Comparison of ENCODE assay signal across 10 cellular contexts in genomic region chr1:24021403-24022266, GRCh38. TPM values are rescaled to one million over a fixed set of nuclear protein-coding genes. Genes with fewer than 3 reads are reported as not detected.
DNase-seq lines count a peak whose midpoint lies in the region; ATAC-seq, FAIRE-seq and TF ChIP-seq lines count a peak whose summit lies in the region.
"Had no signal": no experiment of that assay in that cellular context is flagged by ENCODE, and none has a peak within 500 bp of the region (broad histone marks: within the 10 kb centered on the region; RNA-seq: fewer than 3 reads in every experiment).

No MANE protein-coding gene starts in this region.

- H3K27me3 ChIP-seq in lower lobe of right lung (ENCODE audit: low read depth) (no peaks in the 10 kb centered on the region), tibial artery (no peaks in the 10 kb centered on the region)

- H3K4me1 Mint-ChIP-seq in brain = peaks cover 35% of the 10 kb centered on the region
- H3K4me1 Mint-ChIP-seq: activated naive CD8-positive, alpha-beta T cell treated with anti-CD3 and anti-CD28 coated beads for 36 hours had no signal

- DNase-seq in LoVo (ENCODE audit: low spot score) = peak; percentile 57
- no peak for DNase-seq in lower lobe of right lung
- DNase-seq in tibial artery = peak; percentile 28 to 86
- no peak for DNase-seq in central memory CD4-positive, alpha-beta T cell
- DNase-seq in NCI-H2029 treated with DMSO at 0.1 percent for 48 hours (lab: John Stamatoyannopoulos, UW) = no peak
- no peak for DNase-seq in RCC 7860 (ENCODE audit: low spot score)
- DNase-seq: activated CD8-positive, alpha-beta T cell treated with anti-CD3 and anti-CD28 coated beads, Interleukin-2, amount 10 ng/mL, durations not matched to agents 7 days and 5 days; activated naive CD8-positive, alpha-beta T cell treated with anti-CD3 and anti-CD28 coated beads for 36 hours; DMS79 treated with DMSO at 0.1 percent for 48 hours had no signal

- intact Hi-C loops in lower lobe of right lung (cut with DNase I) (no loop called here), tibial artery (cut with DNase I; ENCODE audit: low total_unique reads) (loop anchor here (5.0 kb wide), 1 partner anchor 64 kb away; the partner anchor contains the start of gene PNRC2)

- H3K9me3 ChIP-seq in lower lobe of right lung (no peaks in the 10 kb centered on the region), tibial artery (no peaks in the 10 kb centered on the region)

- no peaks in the 10 kb centered on the region for H3K36me3 Mint-ChIP-seq in brain
- H3K36me3 Mint-ChIP-seq: activated naive CD8-positive, alpha-beta T cell treated with anti-CD3 and anti-CD28 coated beads for 36 hours had no signal

- peaks cover 3% of the 10 kb centered on the region for H3K27me3 Mint-ChIP-seq in brain

- no peak overlapping the region for H3K4me3 ChIP-seq in lower lobe of right lung
- H3K4me3 ChIP-seq in tibial artery = no peak overlapping the region

- H3K36me3 ChIP-seq in lower lobe of right lung (no peaks in the 10 kb centered on the region), tibial artery (no peaks in the 10 kb centered on the region)

- H3K27ac Mint-ChIP-seq in brain = peak overlapping the region in 3 of 5 experiments; percentile 24 to 81 (median 78)
- H3K27ac Mint-ChIP-seq: activated CD8-positive, alpha-beta T cell treated with anti-CD3 and anti-CD28 coated beads, Interleukin-2, amount 10 ng/mL, durations not matched to agents 7 days and 5 days; activated naive CD8-positive, alpha-beta T cell treated with anti-CD3 and anti-CD28 coated beads for 36 hours had no signal

- peak overlapping the region; percentile 18 for H3K27ac ChIP-seq in lower lobe of right lung
- H3K27ac ChIP-seq in tibial artery = peak overlapping the region; percentile 86

- FAIRE-seq in RCC 7860 (lab: Jason Lieb, UNC) = no peak

- H3K9me3 Mint-ChIP-seq in brain = no peaks in the 10 kb centered on the region
- H3K9me3 Mint-ChIP-seq: activated naive CD8-positive, alpha-beta T cell treated with anti-CD3 and anti-CD28 coated beads for 36 hours had no signal

- no peak for ATAC-seq in lower lobe of right lung
- ATAC-seq: activated CD8-positive, alpha-beta T cell treated with anti-CD3 and anti-CD28 coated beads, Interleukin-2, amount 10 ng/mL, durations not matched to agents 7 days and 5 days had no signal

- TF ChIP-seq CTCF in brain (conservative IDR thresholded peaks at IDR 0.05) (no peak), lower lobe of right lung (IDR thresholded peaks at IDR 0.05) (no peak), tibial artery (IDR thresholded peaks at IDR 0.05) (no peak)

- peaks cover 48% of the 10 kb centered on the region for H3K4me1 ChIP-seq in lower lobe of right lung
- H3K4me1 ChIP-seq in tibial artery = peaks cover 0 to 68% (median 61%) of the 10 kb centered on the region in 4 donors

- H3K4me3 Mint-ChIP-seq in brain = no peak overlapping the region
- H3K4me3 Mint-ChIP-seq: activated CD8-positive, alpha-beta T cell treated with anti-CD3 and anti-CD28 coated beads, Interleukin-2, amount 10 ng/mL, durations not matched to agents 7 days and 5 days; activated naive CD8-positive, alpha-beta T cell treated with anti-CD3 and anti-CD28 coated beads for 36 hours had no signal

RNA-seq across cellular contexts. Expression of gene SRSF10, which starts 41.5 kb away (rescaled TPM):
- 38.1 TPM for polyA plus RNA-seq in brain (ENCODE audit: insufficient read depth, low read depth, low replicate concordance)
- 93.7 TPM for total RNA-seq in lower lobe of right lung

Comparison
In these comparisons a context has a peak if more than half of its experiments do, and no peak if none do; other contexts are left out.
1. DNase-seq: peak in LoVo (single experiment) and tibial artery (2 of 2); none in lower lobe of right lung (single experiment), central memory CD4-positive, alpha-beta T cell (single experiment), NCI-H2029 treated with DMSO at 0.1 percent for 48 hours (single experiment) and RCC 7860 (single experiment).